ENCODE assay signal across 22 cellular contexts in genomic region chr10:9289811-9290210, GRCh38.
A peak's percentile ranks its signal among the peaks of the same experiment; 100 is the strongest.
DNase-seq lines count a peak whose midpoint lies in the region; ATAC-seq and TF ChIP-seq lines count a peak whose summit lies in the region.
"Had no signal": no experiment of that assay in that cellular context is flagged by ENCODE, and none has a peak within 500 bp of the region (broad histone marks: within the 10 kb centered on the region; RNA-seq: fewer than 3 reads in every experiment).

No MANE protein-coding gene starts in this region.

- no peak overlapping the region for H3K4me3 Mint-ChIP-seq in Caco-2 (ENCODE audit: unreplicated experiment)
- H3K4me3 Mint-ChIP-seq: CD4-positive, alpha-beta T cell had no signal

- H3K9me3 ChIP-seq in IMR-90 (ENCODE audit: control insufficient read depth, insufficient read depth, low read length) (no peaks in the 10 kb centered on the region), Caco-2 (no peaks in the 10 kb centered on the region)
- H3K9me3 ChIP-seq: HAP-1, SJCRH30 had no signal

- CTCF ChIA-PET in IMR-90 (lab: Yijun Ruan, JAX) (interaction anchor here (0.7 kb wide), 1 partner anchor 1415 kb away, joined by 4 read pairs; no protein-coding TSS in a partner anchor), Caco-2 (lab: Charles Lee) (no interaction called here)

- no peak overlapping the region for H4K8ac ChIP-seq in IMR-90 (ENCODE audit: low read depth in 2 of 2, low read length in 2 of 2)

- H2AK5ac ChIP-seq in IMR-90 (ENCODE audit: low read depth, low read length): no peak overlapping the region

- H3K14ac ChIP-seq in IMR-90 (replicated peaks; ENCODE audit: low read depth, low read length): no peak overlapping the region

- in situ Hi-C loops in IMR-90 (cut with MboI; ENCODE audit: low sequenced_read_pairs): no loop called here

- no peaks in the 10 kb centered on the region for H3K79me1 ChIP-seq in IMR-90 (ENCODE audit: low read depth in 1 of 2, low read length in 2 of 2)

- no peaks in the 10 kb centered on the region for H3K36me3 Mint-ChIP-seq in Caco-2 (ENCODE audit: insufficient read depth, unreplicated experiment)

- POLR2A ChIA-PET in IMR-90 (lab: Charles Lee; ENCODE audit: unreplicated experiment) (no interaction called here), Caco-2 (lab: Charles Lee) (no interaction called here)

- H3K9ac ChIP-seq in IMR-90 (ENCODE audit: low read depth, low read length): no peak overlapping the region

- no peak overlapping the region for H3K4me2 ChIP-seq in IMR-90 (ENCODE audit: low read depth, low read length)
- H3K4me2 ChIP-seq: PC-9 had no signal

- H3K9me1 ChIP-seq in IMR-90 (ENCODE audit: insufficient read depth, low read length): no peaks in the 10 kb centered on the region

- no peak for TF ChIP-seq RAD21 in IMR-90 (IDR thresholded peaks at IDR 0.05; ENCODE audit: low read length)

- TF ChIP-seq CTCF in IMR-90 (conservative IDR thresholded peaks at IDR 0.05; ENCODE audit: low read depth, low read length): no peak
- TF ChIP-seq CTCF in choroid plexus epithelial cell (conservative IDR thresholded peaks at IDR 0.05; ENCODE audit: low read depth, low read length): no peak
- no peak for TF ChIP-seq CTCF in Caco-2 (IDR thresholded peaks at IDR 0.05; ENCODE audit: insufficient read depth in 1 of 2, low read depth in 1 of 2, low read length in 1 of 2, severe bottlenecking in 1 of 2, unreplicated experiment in 1 of 2)

- H2BK20ac ChIP-seq in IMR-90 (ENCODE audit: low read depth, low read length): no peak overlapping the region

- H4K5ac ChIP-seq in IMR-90 (ENCODE audit: low read depth, low read length): no peak overlapping the region

- no peaks in the 10 kb centered on the region for H3K36me3 ChIP-seq in IMR-90 (ENCODE audit: control insufficient read depth, insufficient read depth, low read length)
- H3K36me3 ChIP-seq in Caco-2 (ENCODE audit: control insufficient read depth, insufficient read depth, low read length): no peaks in the 10 kb centered on the region
- H3K36me3 ChIP-seq: HAP-1, SJCRH30 had no signal

- no peak overlapping the region for H2BK15ac ChIP-seq in IMR-90 (ENCODE audit: low read depth, low read length)

- no peak overlapping the region for H3K4ac ChIP-seq in IMR-90 (ENCODE audit: low read depth, low read length)

- no peaks in the 10 kb centered on the region for H4K20me1 ChIP-seq in IMR-90 (ENCODE audit: insufficient read depth, low read length)

- H3K4me3 ChIP-seq in IMR-90 (ENCODE audit: insufficient read depth, low read depth, low read length): no peak overlapping the region
- no peak overlapping the region for H3K4me3 ChIP-seq in choroid plexus epithelial cell (ENCODE audit: low read depth, low read length)
- no peak overlapping the region for H3K4me3 ChIP-seq in skeletal muscle cell (ENCODE audit: low read depth, low read length)
- no peak overlapping the region for H3K4me3 ChIP-seq in Caco-2 (ENCODE audit: low read depth, low read length)
- H3K4me3 ChIP-seq: GM12878, HAP-1, PC-9, SJCRH30 had no signal

- no peak overlapping the region for H3K18ac ChIP-seq in IMR-90 (ENCODE audit: low read depth, low read length)

- dilution Hi-C loops in IMR-90 (cut with HindIII; ENCODE audit: low sequenced_read_pairs, unreplicated experiment): no loop called here

- no peak overlapping the region for H2AK9ac ChIP-seq in IMR-90 (replicated peaks; ENCODE audit: low read depth, low read length, poor library complexity)

- no peaks in the 10 kb centered on the region for H3K4me1 Mint-ChIP-seq in Caco-2 (ENCODE audit: low read depth, unreplicated experiment)

- H3K27me3 Mint-ChIP-seq in Caco-2 (ENCODE audit: insufficient read depth, unreplicated experiment): no peaks in the 10 kb centered on the region
- H3K27me3 Mint-ChIP-seq: CD4-positive, alpha-beta T cell had no signal

- H3K27ac ChIP-seq in IMR-90 (ENCODE audit: insufficient read depth, low read length): no peak overlapping the region
- H3K27ac ChIP-seq: PC-9, SJCRH30 had no signal

- H4K91ac ChIP-seq in IMR-90 (ENCODE audit: insufficient read depth, low read depth, low read length): no peak overlapping the region

- intact Hi-C loops in IMR-90 (cut with micrococcal nuclease) (no loop called here), Caco-2 (cut with micrococcal nuclease; ENCODE audit: unreplicated experiment) (no loop called here)

- no peak overlapping the region for H2AFZ ChIP-seq in IMR-90 (replicated peaks; ENCODE audit: low read length, poor library complexity)
- H2AFZ ChIP-seq: PC-9 had no signal

- no peak for TF ChIP-seq POLR2A in IMR-90 (IDR thresholded peaks at IDR 0.05; ENCODE audit: low read depth, low read length)

- no peak overlapping the region for H3K23ac ChIP-seq in IMR-90 (ENCODE audit: low read depth, low read length)

- WGBS in IMR-90 (ENCODE audit: extremely low coverage in 2 of 2, insufficient read length in 1 of 2), 2 experiments: no CpG with 5 or more reads among the region's 1 CpG

- H2BK120ac ChIP-seq in IMR-90 (ENCODE audit: low read depth, low read length): no peak overlapping the region

- H3K27ac Mint-ChIP-seq in Caco-2 (ENCODE audit: unreplicated experiment): no peak overlapping the region
- H3K27ac Mint-ChIP-seq: CD4-positive, alpha-beta T cell had no signal

- BruUV-seq in IMR-90 (replicated peaks; lab: Mats Ljungman, UMichigan) (no TSS peak), Caco-2 (replicated peaks; lab: Mats Ljungman, UMichigan) (no TSS peak)

- H3K4me1 ChIP-seq in IMR-90 (ENCODE audit: control insufficient read depth, insufficient read depth, low read length): no peaks in the 10 kb centered on the region
- no peaks in the 10 kb centered on the region for H3K4me1 ChIP-seq in Caco-2
- H3K4me1 ChIP-seq: HAP-1 had no signal

- H3K27me3 ChIP-seq in IMR-90 (ENCODE audit: control insufficient read depth, insufficient read depth, low read length) (no peaks in the 10 kb centered on the region; the same call in 1 of the 2 replicates), Caco-2 (replicated peaks; ENCODE audit: control insufficient read depth, insufficient read depth, low read length) (no peaks in the 10 kb centered on the region)
- H3K27me3 ChIP-seq: SJCRH30 had no signal

- H3K9me3 Mint-ChIP-seq in Caco-2 (ENCODE audit: unreplicated experiment): no peaks in the 10 kb centered on the region
- H3K9me3 Mint-ChIP-seq: CD4-positive, alpha-beta T cell had no signal

- H3K56ac ChIP-seq in IMR-90 (ENCODE audit: extremely low read depth, insufficient read depth, low read length): no peak overlapping the region

- DNase-seq in EL: peak; percentile 3
- DNase-seq in IMR-90: no peak
- DNase-seq in choroid plexus epithelial cell (ENCODE audit: low read depth): peak; percentile 2
- DNase-seq in skeletal muscle cell (ENCODE audit: low read depth): peak; percentile 2
- DNase-seq in NCI-H2196 (lab: John Stamatoyannopoulos, UW; ENCODE audit: unreplicated experiment): no peak
- no peak for DNase-seq in stimulated activated CD4-positive, alpha-beta T cell treated with anti-CD3 and anti-CD28 coated beads, Interleukin-4, amount 100 ng/mL, for 24 hours
- DNase-seq in Caco-2: no peak
- DNase-seq: CD4-positive, alpha-beta T cell; DMS53; GDM1; GOT3; NCI-H2029; NCI-H446 treated with DMSO at 0.1 percent for 48 hours; NCI-H526; NCI-H82; NK-92 treated with Interleukin-12 subunit alpha and Interleukin-12 subunit beta, amount 100 ng/mL, for 24 hours; PC-9; SJCRH30 had no signal

- no peak for ATAC-seq in IMR-90 (ENCODE audit: low read depth)
- ATAC-seq: GM12878, Right ventricle myocardium inferior, SK-N-SH treated with all-trans-retinoic acid at 6 μM for 48 hours had no signal

- H2BK5ac ChIP-seq in IMR-90 (ENCODE audit: low read depth, low read length, poor library complexity, severe bottlenecking): no peak overlapping the region

TF ChIP-seq in IMR-90, 13 proteins besides CTCF, POLR2A, EP300 and RAD21:
- TF ChIP-seq CEBPB (IDR thresholded peaks at IDR 0.05; ENCODE audit: low read depth, low read length) (peak; percentile 36; the same call in 1 of the 2 replicates), RCOR1 (IDR thresholded peaks at IDR 0.05; ENCODE audit: insufficient replicate concordance, low read length) (no peak)

Comparison
In these comparisons a context has a peak if more than half of its experiments do, and no peak if none do; other contexts are left out.
1. DNase-seq: peak in EL (single experiment), choroid plexus epithelial cell (single experiment) and skeletal muscle cell (single experiment); none in IMR-90 (single experiment), NCI-H2196 (single experiment), stimulated activated CD4-positive, alpha-beta T cell treated with anti-CD3 and anti-CD28 coated beads, Interleukin-4, amount 100 ng/mL, for 24 hours (single experiment) and Caco-2 (0 of 2).